1 cellular context compared by ENCODE assay signal in the genomic region with DNA sequence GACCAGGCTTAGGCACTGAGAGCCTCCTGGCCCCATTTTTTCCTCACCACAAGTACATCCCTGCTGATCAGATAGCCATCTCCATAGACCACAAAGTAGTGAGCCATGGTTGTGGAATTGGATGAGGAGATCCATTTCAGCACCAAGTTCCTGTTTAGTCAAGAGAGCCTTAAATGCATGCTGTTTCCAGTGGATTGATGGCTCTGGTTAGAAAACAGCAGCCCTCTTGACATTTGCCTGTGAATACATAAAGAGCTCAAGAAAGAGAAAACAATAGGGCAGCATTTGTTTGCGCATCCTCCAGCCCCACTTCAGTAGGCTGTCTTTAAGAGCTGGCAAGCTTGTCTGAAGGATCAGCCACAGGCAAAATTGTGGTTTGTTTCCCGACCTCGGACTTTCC.
TF ChIP-seq lines count a peak whose summit lies in the region.

No MANE protein-coding gene starts in this region.

TF ChIP-seq in WTC11, 78 proteins besides CTCF, POLR2A, EP300 and RAD21 (continued from another document):
- TF ChIP-seq, protein P1, sequence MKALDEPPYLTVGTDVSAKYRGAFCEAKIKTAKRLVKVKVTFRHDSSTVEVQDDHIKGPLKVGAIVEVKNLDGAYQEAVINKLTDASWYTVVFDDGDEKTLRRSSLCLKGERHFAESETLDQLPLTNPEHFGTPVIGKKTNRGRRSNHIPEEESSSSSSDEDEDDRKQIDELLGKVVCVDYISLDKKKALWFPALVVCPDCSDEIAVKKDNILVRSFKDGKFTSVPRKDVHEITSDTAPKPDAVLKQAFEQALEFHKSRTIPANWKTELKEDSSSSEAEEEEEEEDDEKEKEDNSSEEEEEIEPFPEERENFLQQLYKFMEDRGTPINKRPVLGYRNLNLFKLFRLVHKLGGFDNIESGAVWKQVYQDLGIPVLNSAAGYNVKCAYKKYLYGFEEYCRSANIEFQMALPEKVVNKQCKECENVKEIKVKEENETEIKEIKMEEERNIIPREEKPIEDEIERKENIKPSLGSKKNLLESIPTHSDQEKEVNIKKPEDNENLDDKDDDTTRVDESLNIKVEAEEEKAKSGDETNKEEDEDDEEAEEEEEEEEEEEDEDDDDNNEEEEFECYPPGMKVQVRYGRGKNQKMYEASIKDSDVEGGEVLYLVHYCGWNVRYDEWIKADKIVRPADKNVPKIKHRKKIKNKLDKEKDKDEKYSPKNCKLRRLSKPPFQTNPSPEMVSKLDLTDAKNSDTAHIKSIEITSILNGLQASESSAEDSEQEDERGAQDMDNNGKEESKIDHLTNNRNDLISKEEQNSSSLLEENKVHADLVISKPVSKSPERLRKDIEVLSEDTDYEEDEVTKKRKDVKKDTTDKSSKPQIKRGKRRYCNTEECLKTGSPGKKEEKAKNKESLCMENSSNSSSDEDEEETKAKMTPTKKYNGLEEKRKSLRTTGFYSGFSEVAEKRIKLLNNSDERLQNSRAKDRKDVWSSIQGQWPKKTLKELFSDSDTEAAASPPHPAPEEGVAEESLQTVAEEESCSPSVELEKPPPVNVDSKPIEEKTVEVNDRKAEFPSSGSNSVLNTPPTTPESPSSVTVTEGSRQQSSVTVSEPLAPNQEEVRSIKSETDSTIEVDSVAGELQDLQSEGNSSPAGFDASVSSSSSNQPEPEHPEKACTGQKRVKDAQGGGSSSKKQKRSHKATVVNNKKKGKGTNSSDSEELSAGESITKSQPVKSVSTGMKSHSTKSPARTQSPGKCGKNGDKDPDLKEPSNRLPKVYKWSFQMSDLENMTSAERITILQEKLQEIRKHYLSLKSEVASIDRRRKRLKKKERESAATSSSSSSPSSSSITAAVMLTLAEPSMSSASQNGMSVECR (CRISPR knock-in tag; IDR thresholded peaks at IDR 0.05; ENCODE audit: borderline replicate concordance), result no peak
- no peak for TF ChIP-seq NR1H2 (CRISPR knock-in tag; IDR thresholded peaks at IDR 0.05)
- TF ChIP-seq, protein P2, sequence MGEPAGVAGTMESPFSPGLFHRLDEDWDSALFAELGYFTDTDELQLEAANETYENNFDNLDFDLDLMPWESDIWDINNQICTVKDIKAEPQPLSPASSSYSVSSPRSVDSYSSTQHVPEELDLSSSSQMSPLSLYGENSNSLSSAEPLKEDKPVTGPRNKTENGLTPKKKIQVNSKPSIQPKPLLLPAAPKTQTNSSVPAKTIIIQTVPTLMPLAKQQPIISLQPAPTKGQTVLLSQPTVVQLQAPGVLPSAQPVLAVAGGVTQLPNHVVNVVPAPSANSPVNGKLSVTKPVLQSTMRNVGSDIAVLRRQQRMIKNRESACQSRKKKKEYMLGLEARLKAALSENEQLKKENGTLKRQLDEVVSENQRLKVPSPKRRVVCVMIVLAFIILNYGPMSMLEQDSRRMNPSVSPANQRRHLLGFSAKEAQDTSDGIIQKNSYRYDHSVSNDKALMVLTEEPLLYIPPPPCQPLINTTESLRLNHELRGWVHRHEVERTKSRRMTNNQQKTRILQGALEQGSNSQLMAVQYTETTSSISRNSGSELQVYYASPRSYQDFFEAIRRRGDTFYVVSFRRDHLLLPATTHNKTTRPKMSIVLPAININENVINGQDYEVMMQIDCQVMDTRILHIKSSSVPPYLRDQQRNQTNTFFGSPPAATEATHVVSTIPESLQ (CRISPR knock-in tag; IDR thresholded peaks at IDR 0.05), result no peak
- TF ChIP-seq, protein P3, sequence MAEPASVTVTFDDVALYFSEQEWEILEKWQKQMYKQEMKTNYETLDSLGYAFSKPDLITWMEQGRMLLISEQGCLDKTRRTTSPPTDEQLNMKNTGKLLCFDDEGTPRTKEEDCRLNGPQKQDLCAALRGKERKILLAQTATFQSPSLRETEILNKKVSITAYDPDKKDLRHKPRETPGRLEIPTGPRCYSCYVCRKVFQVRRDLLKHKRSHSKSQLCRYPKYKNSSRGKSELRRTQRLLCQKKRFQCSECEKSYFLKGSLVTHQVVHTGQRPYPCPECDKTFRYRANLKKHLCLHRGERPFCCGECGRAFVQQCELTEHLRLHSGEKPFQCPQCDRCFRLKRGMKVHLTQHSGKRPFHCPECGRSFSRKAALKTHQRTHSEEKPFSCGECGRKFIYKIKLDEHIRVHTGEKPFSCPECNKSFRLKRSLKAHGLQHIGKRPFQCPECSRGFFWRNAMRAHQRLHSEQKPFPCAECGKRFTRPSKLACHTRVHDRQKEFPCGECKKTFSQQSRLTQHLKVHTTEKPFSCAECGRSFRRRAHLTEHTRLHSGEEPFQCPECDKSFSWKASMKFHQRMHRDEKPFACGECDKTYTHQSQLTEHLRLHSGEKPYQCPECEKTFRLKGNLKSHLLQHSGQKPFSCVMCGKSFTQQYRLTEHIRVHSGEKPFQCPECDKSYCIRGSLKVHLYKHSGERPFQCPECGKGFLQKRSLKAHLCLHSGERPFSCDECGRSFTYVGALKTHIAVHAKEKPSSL (CRISPR knock-in tag; conservative IDR thresholded peaks at IDR 0.05), result no peak
- TF ChIP-seq, protein P4, sequence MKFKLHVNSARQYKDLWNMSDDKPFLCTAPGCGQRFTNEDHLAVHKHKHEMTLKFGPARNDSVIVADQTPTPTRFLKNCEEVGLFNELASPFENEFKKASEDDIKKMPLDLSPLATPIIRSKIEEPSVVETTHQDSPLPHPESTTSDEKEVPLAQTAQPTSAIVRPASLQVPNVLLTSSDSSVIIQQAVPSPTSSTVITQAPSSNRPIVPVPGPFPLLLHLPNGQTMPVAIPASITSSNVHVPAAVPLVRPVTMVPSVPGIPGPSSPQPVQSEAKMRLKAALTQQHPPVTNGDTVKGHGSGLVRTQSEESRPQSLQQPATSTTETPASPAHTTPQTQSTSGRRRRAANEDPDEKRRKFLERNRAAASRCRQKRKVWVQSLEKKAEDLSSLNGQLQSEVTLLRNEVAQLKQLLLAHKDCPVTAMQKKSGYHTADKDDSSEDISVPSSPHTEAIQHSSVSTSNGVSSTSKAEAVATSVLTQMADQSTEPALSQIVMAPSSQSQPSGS (CRISPR knock-in tag; IDR thresholded peaks at IDR 0.05; ENCODE audit: borderline replicate concordance, low read depth), result no peak
- TF ChIP-seq TEAD1 (CRISPR knock-in tag; IDR thresholded peaks at IDR 0.05), result no peak
